In genomic region chr2:25418944-25419677, GRCh38 we compare ENCODE assay signal across 14 cellular contexts.
DNase-seq lines count a peak whose midpoint lies in the region; ATAC-seq and TF ChIP-seq lines count a peak whose summit lies in the region.
"Had no signal": no experiment of that assay in that cellular context is flagged by ENCODE, and none has a peak within 500 bp of the region (broad histone marks: within the 10 kb centered on the region; RNA-seq: fewer than 3 reads in every experiment).

No MANE protein-coding gene starts in this region.

- H4K20me1 ChIP-seq in neural progenitor cell (ENCODE audit: low read depth) = no peaks in the 10 kb centered on the region

- H2AFZ ChIP-seq in trophoblast cell (ENCODE audit: insufficient read depth, low read length, poor library complexity) (no peak overlapping the region), neural progenitor cell (replicated peaks) (no peak overlapping the region)

- no peak overlapping the region for H3K4me2 ChIP-seq in trophoblast cell (ENCODE audit: low read length)
- H3K4me2 ChIP-seq in neural progenitor cell = no peak overlapping the region

- peaks cover 39% of the 10 kb centered on the region for H3K36me3 Mint-ChIP-seq in CD8-positive, alpha-beta T cell
- peaks cover 13% of the 10 kb centered on the region for H3K36me3 Mint-ChIP-seq in neural progenitor cell

- no peaks in the 10 kb centered on the region for H3F3A ChIP-seq in neural progenitor cell (ENCODE audit: low read depth)

- ATAC-seq in CD8-positive, alpha-beta T cell = no peak
- peak; percentile 26 for ATAC-seq in GM18511 (IDR thresholded peaks at IDR 0.05; ENCODE audit: unreplicated experiment)
- ATAC-seq in upper lobe of left lung (ENCODE audit: low FRiP score in 2 of 2) = no peak

- no peaks in the 10 kb centered on the region for H3K79me1 ChIP-seq in trophoblast cell (ENCODE audit: low read length)

- no peaks in the 10 kb centered on the region for H3K27me3 Mint-ChIP-seq in CD8-positive, alpha-beta T cell (ENCODE audit: low read depth)
- peaks cover 2% of the 10 kb centered on the region for H3K27me3 Mint-ChIP-seq in neural progenitor cell (ENCODE audit: insufficient read depth, low read depth)
- H3K27me3 Mint-ChIP-seq: naive thymus-derived CD4-positive, alpha-beta T cell had no signal

- H3K79me2 ChIP-seq in trophoblast cell (ENCODE audit: control insufficient read depth, insufficient read depth, low read length, poor library complexity) = no peaks in the 10 kb centered on the region
- no peaks in the 10 kb centered on the region for H3K79me2 ChIP-seq in neural progenitor cell (ENCODE audit: low read depth)

- no peak for TF ChIP-seq CTCF in CD8-positive, alpha-beta T cell (IDR thresholded peaks at IDR 0.05)
- TF ChIP-seq CTCF in upper lobe of left lung (IDR thresholded peaks at IDR 0.05) = no peak
- TF ChIP-seq CTCF in neural progenitor cell (IDR thresholded peaks at IDR 0.05) = no peak

- no peak overlapping the region for H3K27ac ChIP-seq in CD8-positive, alpha-beta T cell (ENCODE audit: low read depth, low read length)
- no peak overlapping the region for H3K27ac ChIP-seq in trophoblast cell (ENCODE audit: low read depth, low read length)
- no peak overlapping the region for H3K27ac ChIP-seq in upper lobe of left lung
- no peak overlapping the region for H3K27ac ChIP-seq in neural progenitor cell

- DNase-seq in CD8-positive, alpha-beta T cell = no peak
- DNase-seq in NCI-H1694 treated with DMSO at 0.1 percent for 48 hours (lab: John Stamatoyannopoulos, UW) (peak; percentile 68), cerebellum (ENCODE audit: low spot score) (no peak), trophoblast cell (no peak), upper lobe of left lung (no peak), neural progenitor cell (ENCODE audit: low spot score) (no peak)
- DNase-seq: activated CD4-positive, alpha-beta T cell treated with anti-CD3 and anti-CD28 coated beads, Interleukin-2, amount 50 U/mL, for 1 hour; activated effector memory CD4-positive, alpha-beta T cell treated with anti-CD3 and anti-CD28 coated beads, Interleukin-2, amount 50 U/mL, for 16 hours; Kasumi-1; naive thymus-derived CD4-positive, alpha-beta T cell; stimulated activated CD4-positive, alpha-beta T cell treated with anti-CD3 and anti-CD28 coated beads, Interleukin-4, amount 100 ng/mL, for 24 hours; stimulated activated naive CD4-positive, alpha-beta T cell treated with Interleukin-2 at 50 U/mL for 16 hours had no signal

- no peak overlapping the region for H2BK5ac ChIP-seq in trophoblast cell (ENCODE audit: low read depth, low read length, poor library complexity)

- no peak overlapping the region for H3K4me3 Mint-ChIP-seq in CD8-positive, alpha-beta T cell
- H3K4me3 Mint-ChIP-seq in neural progenitor cell = no peak overlapping the region

- TF ChIP-seq POLR2A in upper lobe of left lung (IDR thresholded peaks at IDR 0.05) = no peak

- H4K12ac ChIP-seq in trophoblast cell (ENCODE audit: low read depth, low read length) = no peak overlapping the region

- H3K23ac ChIP-seq in trophoblast cell (ENCODE audit: low read length) = no peak overlapping the region

- no peak overlapping the region for H2BK120ac ChIP-seq in trophoblast cell (ENCODE audit: insufficient read depth, low read length, poor library complexity)

- TF ChIP-seq EP300 in upper lobe of left lung (IDR thresholded peaks at IDR 0.05) = no peak

- no peak overlapping the region for H4K91ac ChIP-seq in trophoblast cell (ENCODE audit: low read depth, low read length)

- H3K27me3 ChIP-seq in CD8-positive, alpha-beta T cell (ENCODE audit: insufficient read depth, low read length) = no peaks in the 10 kb centered on the region
- H3K27me3 ChIP-seq in endocrine pancreas (ENCODE audit: control insufficient read depth, insufficient read depth, low read length) (no peaks in the 10 kb centered on the region), trophoblast cell (ENCODE audit: insufficient read depth, low read length) (no peaks in the 10 kb centered on the region), upper lobe of left lung (no peaks in the 10 kb centered on the region), neural progenitor cell (no peaks in the 10 kb centered on the region)

- no peak overlapping the region for H3K14ac ChIP-seq in trophoblast cell (ENCODE audit: low read length)

- no peak overlapping the region for H4K8ac ChIP-seq in trophoblast cell (ENCODE audit: low read depth, low read length)

- no peaks in the 10 kb centered on the region for H3K4me1 ChIP-seq in CD8-positive, alpha-beta T cell (ENCODE audit: insufficient read depth, low read length)
- H3K4me1 ChIP-seq in endocrine pancreas (ENCODE audit: control insufficient read depth, insufficient read depth, low read length) (peaks cover 27% of the 10 kb centered on the region), trophoblast cell (ENCODE audit: control insufficient read depth in 1 of 2, insufficient read depth in 2 of 2, low read length in 2 of 2) (no peaks in the 10 kb centered on the region), upper lobe of left lung (peaks cover 0 to 3% (median 0%) of the 10 kb centered on the region in 4 donors), neural progenitor cell (no peaks in the 10 kb centered on the region)

- H3K4me3 ChIP-seq in CD8-positive, alpha-beta T cell (ENCODE audit: low read depth, low read length) = no peak overlapping the region
- H3K4me3 ChIP-seq in endocrine pancreas (ENCODE audit: control insufficient read depth, insufficient read depth, low read length) = peak overlapping the region; percentile 62
- H3K4me3 ChIP-seq in trophoblast cell (ENCODE audit: low read depth, low read length) = no peak overlapping the region
- no peak overlapping the region for H3K4me3 ChIP-seq in upper lobe of left lung
- H3K4me3 ChIP-seq in neural progenitor cell = no peak overlapping the region

- H3K4ac ChIP-seq in trophoblast cell (ENCODE audit: low read depth, low read length) = no peak overlapping the region

- no CpG with 5 or more reads among the region's 13 CpGs for WGBS in trophoblast cell (ENCODE audit: extremely low coverage, insufficient coverage, insufficient read length)
- 76 to 82% methylated on average over 13 of the region's 13 CpGs for WGBS in upper lobe of left lung, 2 donors

- no peak overlapping the region for H3K18ac ChIP-seq in trophoblast cell (ENCODE audit: low read length)

- H3K9me3 Mint-ChIP-seq in CD8-positive, alpha-beta T cell = peaks cover 2% of the 10 kb centered on the region
- no peaks in the 10 kb centered on the region for H3K9me3 Mint-ChIP-seq in neural progenitor cell

- intact Hi-C loops in CD8-positive, alpha-beta T cell (cut with DNase I, micrococcal nuclease) = no loop called here

- H2AK5ac ChIP-seq in trophoblast cell (ENCODE audit: low read length) = no peak overlapping the region

- CTCF ChIA-PET in CD8-positive, alpha-beta T cell (lab: Charles Lee) = no interaction called here

- H3K27ac Mint-ChIP-seq in CD8-positive, alpha-beta T cell = peak overlapping the region; percentile 38
- no peak overlapping the region for H3K27ac Mint-ChIP-seq in neural progenitor cell
- H3K27ac Mint-ChIP-seq: naive thymus-derived CD4-positive, alpha-beta T cell had no signal

- POLR2A ChIA-PET in CD8-positive, alpha-beta T cell (lab: Charles Lee) = no interaction called here

- no peaks in the 10 kb centered on the region for H3K36me3 ChIP-seq in CD8-positive, alpha-beta T cell (ENCODE audit: insufficient read depth, low read length)
- H3K36me3 ChIP-seq in endocrine pancreas (ENCODE audit: control insufficient read depth, insufficient read depth, low read length) (no peaks in the 10 kb centered on the region), trophoblast cell (ENCODE audit: control insufficient read depth in 1 of 2, insufficient read depth in 2 of 2, low read length in 2 of 2) (peaks cover 0 to 2% of the 10 kb centered on the region in 2 experiments), upper lobe of left lung (no peaks in the 10 kb centered on the region), neural progenitor cell (no peaks in the 10 kb centered on the region)

- H3K4me1 Mint-ChIP-seq in CD8-positive, alpha-beta T cell (ENCODE audit: low read depth) = no peaks in the 10 kb centered on the region
- no peaks in the 10 kb centered on the region for H3K4me1 Mint-ChIP-seq in neural progenitor cell

- H2BK12ac ChIP-seq in trophoblast cell (ENCODE audit: low read length) = no peak overlapping the region

- H3K9ac ChIP-seq in endocrine pancreas (ENCODE audit: control insufficient read depth, insufficient read depth, low read length) = no peak overlapping the region
- H3K9ac ChIP-seq in trophoblast cell (ENCODE audit: low read length) = no peak overlapping the region
- H3K9ac ChIP-seq in neural progenitor cell = no peak overlapping the region

- H3K9me3 ChIP-seq in CD8-positive, alpha-beta T cell (ENCODE audit: low read length) = no peaks in the 10 kb centered on the region
- H3K9me3 ChIP-seq in endocrine pancreas (ENCODE audit: control insufficient read depth, low read length) (no peaks in the 10 kb centered on the region), trophoblast cell (ENCODE audit: insufficient read depth, low read depth, low read length) (no peaks in the 10 kb centered on the region), upper lobe of left lung (no peaks in the 10 kb centered on the region), neural progenitor cell (ENCODE audit: low read depth) (no peaks in the 10 kb centered on the region)
